ENCODE assay signal across 21 cellular contexts in genomic region chr12:70249903-70250302, GRCh38.
"Had no signal": no experiment of that assay in that cellular context is flagged by ENCODE, and none has a peak within 500 bp of the region (broad histone marks: within the 10 kb centered on the region; RNA-seq: fewer than 3 reads in every experiment).

No MANE protein-coding gene starts in this region.

- H3K4me3 Mint-ChIP-seq: activated CD4-positive, alpha-beta memory T cell treated with anti-CD3 and anti-CD28 coated beads for 36 hours; activated CD4-positive, alpha-beta T cell treated with anti-CD3 and anti-CD28 coated beads, Interleukin-2, amount 10 ng/mL, durations not matched to agents 7 days and 5 days; activated naive CD4-positive, alpha-beta T cell treated with anti-CD3 and anti-CD28 coated beads for 36 hours; activated naive CD8-positive, alpha-beta T cell; activated T-cell treated with anti-CD3 and anti-CD28 coated beads, Interleukin-2, amount 50 U/mL, for 4 hours had no signal

- H3K27me3 Mint-ChIP-seq: activated CD4-positive, alpha-beta memory T cell treated with anti-CD3 and anti-CD28 coated beads for 36 hours; activated CD4-positive, alpha-beta T cell treated with anti-CD3 and anti-CD28 coated beads, Interleukin-2, amount 10 ng/mL, durations not matched to agents 7 days and 5 days; activated naive CD8-positive, alpha-beta T cell; brain had no signal

- ATAC-seq: activated T-cell treated with anti-CD3 and anti-CD28 coated beads, Interleukin-2, amount 50 U/mL, for 4 hours had no signal

- H3K27ac ChIP-seq: SJSA1 had no signal

- H3K27ac Mint-ChIP-seq: activated CD4-positive, alpha-beta memory T cell treated with anti-CD3 and anti-CD28 coated beads for 36 hours; activated CD4-positive, alpha-beta T cell treated with anti-CD3 and anti-CD28 coated beads, Interleukin-2, amount 10 ng/mL, durations not matched to agents 7 days and 5 days; activated naive CD4-positive, alpha-beta T cell treated with anti-CD3 and anti-CD28 coated beads for 36 hours; brain had no signal

- H3K9me3 ChIP-seq: SJSA1 had no signal

- H3K9me3 Mint-ChIP-seq: activated CD4-positive, alpha-beta memory T cell treated with anti-CD3 and anti-CD28 coated beads for 36 hours; activated CD4-positive, alpha-beta T cell treated with anti-CD3 and anti-CD28 coated beads, Interleukin-2, amount 10 ng/mL, durations not matched to agents 7 days and 5 days; activated naive CD4-positive, alpha-beta T cell treated with anti-CD3 and anti-CD28 coated beads for 36 hours; activated T-cell treated with anti-CD3 and anti-CD28 coated beads, Interleukin-2, amount 50 U/mL, for 4 hours had no signal

- H3K27me3 ChIP-seq: SJSA1 had no signal

- DNase-seq: activated CD4-positive, alpha-beta memory T cell treated with anti-CD3 and anti-CD28 coated beads for 36 hours; activated CD4-positive, alpha-beta T cell treated with anti-CD3 and anti-CD28 coated beads, Interleukin-2, amount 10 ng/mL, durations not matched to agents 7 days and 5 days; activated CD4-positive, CD25-positive, alpha-beta regulatory T cell; activated CD8-positive, alpha-beta memory T cell treated with anti-CD3 and anti-CD28 coated beads for 24 hours; activated gamma-delta T cell; activated naive CD4-positive, alpha-beta T cell treated with anti-CD3 and anti-CD28 coated beads for 36 hours; activated T-cell treated with anti-CD3 and anti-CD28 coated beads, Interleukin-2, amount 50 U/mL, for 4 hours; amygdala; MM.1S; NCI-H1105; NCI-H1436; NCI-H187 treated with DMSO at 0.1 percent for 48 hours; NCI-H2081 treated with DMSO at 0.1 percent for 48 hours; NCI-H446; NCI-H524; SHP77; T-helper 2 cell; T1000 had no signal

- H3K4me3 ChIP-seq: SJSA1 had no signal
